8 cellular contexts compared by ENCODE assay signal in genomic region chr3:11847035-11847394, GRCh38. TPM values are rescaled to one million over a fixed set of nuclear protein-coding genes. Genes with fewer than 3 reads are reported as not detected.
DNase-seq lines count a peak whose midpoint lies in the region; TF ChIP-seq lines count a peak whose summit lies in the region.

No MANE protein-coding gene starts in this region.

- DNase-seq in endothelial cell (ENCODE audit: low spot score) (no peak), ovary (no peak), HuH-7.5 (ENCODE audit: low spot score) (no peak), dermis blood vessel endothelial cell (no peak), cortex of kidney (lab: John Stamatoyannopoulos, UW) (no peak), GM19240 (ENCODE audit: insufficient read length, low spot score) (no peak)

- H3K27me3 Mint-ChIP-seq in endothelial cell (ENCODE audit: unreplicated experiment) = peaks cover 10% of the 10 kb centered on the region

- H3K4me1 ChIP-seq in ES-I3 (ENCODE audit: insufficient read depth, low read length) (peaks cover 5% of the 10 kb centered on the region; the same call in 1 of the 2 replicates), OCI-LY1 (ENCODE audit: insufficient read depth, low read length, severe bottlenecking) (peaks cover 18% of the 10 kb centered on the region), ovary (ENCODE audit: insufficient read depth) (peaks cover 3% of the 10 kb centered on the region)

- peak overlapping the region; percentile 78 for H3K4me2 ChIP-seq in OCI-LY1 (ENCODE audit: low read length)

- peaks cover 4% of the 10 kb centered on the region for H3K36me3 Mint-ChIP-seq in endothelial cell (ENCODE audit: low read depth, unreplicated experiment)

- no peak for TF ChIP-seq POLR2A in ovary (IDR thresholded peaks at IDR 0.05)

- peaks cover 21% of the 10 kb centered on the region for H3K4me1 Mint-ChIP-seq in endothelial cell (ENCODE audit: unreplicated experiment)

- H3K27ac ChIP-seq in OCI-LY1 (ENCODE audit: low read depth, low read length, poor library complexity, severe bottlenecking) = no peak overlapping the region
- peak overlapping the region; percentile 26 to 86 for H3K27ac ChIP-seq in ovary

- no peaks in the 10 kb centered on the region for H3F3A ChIP-seq in OCI-LY1 (ENCODE audit: insufficient read depth, low read length)

- peak overlapping the region; percentile 76; the same call in 1 of the 2 replicates for H3K9ac ChIP-seq in ES-I3 (ENCODE audit: low read depth, low read length)
- peak overlapping the region; percentile 42; the same call in 1 of the 2 replicates for H3K9ac ChIP-seq in OCI-LY1 (ENCODE audit: low read length)

- H3K27ac Mint-ChIP-seq in endothelial cell (ENCODE audit: unreplicated experiment) = no peak overlapping the region

- TF ChIP-seq EP300 in ovary (IDR thresholded peaks at IDR 0.05) = no peak

- H3K4me3 ChIP-seq in OCI-LY1 (ENCODE audit: low read depth, low read length, poor library complexity, severe bottlenecking) (peak overlapping the region; percentile 77), ovary (peak overlapping the region; percentile 91)

- WGBS in ovary, 3 donors = 9 to 14% (median 10%) methylated on average over 18 of the region's 18 CpGs

- H3K9me3 Mint-ChIP-seq in endothelial cell (ENCODE audit: unreplicated experiment) = no peaks in the 10 kb centered on the region

- H3K9me3 ChIP-seq in ES-I3 (ENCODE audit: control insufficient read depth, insufficient read depth, low read length) (no peaks in the 10 kb centered on the region), OCI-LY1 (ENCODE audit: low read length) (no peaks in the 10 kb centered on the region), ovary (no peaks in the 10 kb centered on the region)

- H3K27me3 ChIP-seq in OCI-LY1 (ENCODE audit: insufficient read depth, low read length) (peaks cover 5% of the 10 kb centered on the region; the same call in 1 of the 2 replicates), ovary (no peaks in the 10 kb centered on the region)

- H3K79me2 ChIP-seq in OCI-LY1 (ENCODE audit: insufficient read depth, low read length) = peaks cover 9% of the 10 kb centered on the region

- H3K9me2 ChIP-seq in OCI-LY1 (ENCODE audit: low read depth, low read length) = no peaks in the 10 kb centered on the region

- H3K36me3 ChIP-seq in ES-I3 (ENCODE audit: insufficient read depth, low read length) = peaks cover 5% of the 10 kb centered on the region; the same call in 1 of the 2 replicates
- peaks cover 13% of the 10 kb centered on the region for H3K36me3 ChIP-seq in OCI-LY1 (ENCODE audit: insufficient read depth, low read length)
- H3K36me3 ChIP-seq in ovary = no peaks in the 10 kb centered on the region

- H2AFZ ChIP-seq in OCI-LY1 (ENCODE audit: low read length) = peak overlapping the region; percentile 86

- H4K20me1 ChIP-seq in OCI-LY1 (ENCODE audit: insufficient read depth, low read length) = no peaks in the 10 kb centered on the region

- TF ChIP-seq CTCF in OCI-LY1 (IDR thresholded peaks at IDR 0.05; ENCODE audit: low read length) (no peak), endothelial cell (IDR thresholded peaks at IDR 0.05; ENCODE audit: unreplicated experiment) (peak; percentile 11), ovary (IDR thresholded peaks at IDR 0.05) (no peak)

- intact Hi-C loops in ovary (cut with DNase I) = no loop called here

- peak overlapping the region; percentile 100 for H3K4me3 Mint-ChIP-seq in endothelial cell (ENCODE audit: unreplicated experiment)

RNA-seq across cellular contexts. Expression of gene TAMM41, which starts 0.3 kb away (rescaled TPM):
- 21.4 TPM for total RNA-seq in endothelial cell (ENCODE audit: unreplicated experiment)
- total RNA-seq in ovary = 10 to 100 TPM; 10.6 to 29.2 (median 23.7) TPM
- polyA plus RNA-seq in ovary = 10 to 100 TPM; 17.2 to 18.5 TPM
- 5.4 and 7.0 TPM in 2 replicates for total RNA-seq in dermis blood vessel endothelial cell
